ENCODE assay signal across 7 cellular contexts in genomic region chr21:36156815-36157670, GRCh38. TPM values are rescaled to one million over a fixed set of nuclear protein-coding genes. Genes with fewer than 3 reads are reported as not detected.
DNase-seq lines count a peak whose midpoint lies in the region; ATAC-seq, FAIRE-seq and TF ChIP-seq lines count a peak whose summit lies in the region.

Gene DOP1B, plus strand, starts transcription at chr21:36156824. Its CDS starts 7,910 bp downstream, at chr21:36164734.

- H3K36me3 Mint-ChIP-seq in HFFc6 (ENCODE audit: low read depth) (peaks cover 8% of the 10 kb centered on the region; the same call in 1 of the 2 replicates), osteocyte (ENCODE audit: unreplicated experiment) (no peaks in the 10 kb centered on the region)
- H3K36me3 Mint-ChIP-seq in activated T-cell treated with anti-CD3 and anti-CD28 coated beads, Interleukin-2, amount 50 U/mL, for 4 hours (ENCODE audit: insufficient read depth), result peaks cover 8% of the 10 kb centered on the region

- H3K9me3 Mint-ChIP-seq in HFFc6 (no peaks in the 10 kb centered on the region), osteocyte (ENCODE audit: unreplicated experiment) (no peaks in the 10 kb centered on the region)
- no peaks in the 10 kb centered on the region for H3K9me3 Mint-ChIP-seq in activated T-cell treated with anti-CD3 and anti-CD28 coated beads, Interleukin-2, amount 50 U/mL, for 4 hours

- H3K27ac Mint-ChIP-seq in HFFc6 (peak within 1 kb of the TSS; percentile 5), osteocyte (ENCODE audit: unreplicated experiment) (no peak within 1 kb of the TSS)

- H3K4me3 Mint-ChIP-seq in HFFc6, result peak within 1 kb of the TSS; percentile 87
- H3K4me3 Mint-ChIP-seq in activated T-cell treated with anti-CD3 and anti-CD28 coated beads, Interleukin-2, amount 50 U/mL, for 4 hours, result peak within 1 kb of the TSS; percentile 84
- H3K4me3 Mint-ChIP-seq in osteocyte (ENCODE audit: unreplicated experiment), result peak within 1 kb of the TSS; percentile 77

- ATAC-seq in GM18519 (IDR thresholded peaks at IDR 0.05; ENCODE audit: low FRiP score, unreplicated experiment), result peak; percentile 21
- ATAC-seq in activated T-cell treated with anti-CD3 and anti-CD28 coated beads, Interleukin-2, amount 50 U/mL, for 4 hours, result peak; percentile 12 to 13
- ATAC-seq in GM18520 (IDR thresholded peaks at IDR 0.05; ENCODE audit: unreplicated experiment), result no peak

- no peak for FAIRE-seq in frontal cortex (lab: Jason Lieb, UNC)

- H3K27me3 Mint-ChIP-seq in HFFc6 (ENCODE audit: insufficient read depth), result no peaks in the 10 kb centered on the region; the same call in 1 of the 2 replicates
- no peaks in the 10 kb centered on the region for H3K27me3 Mint-ChIP-seq in activated T-cell treated with anti-CD3 and anti-CD28 coated beads, Interleukin-2, amount 50 U/mL, for 4 hours (ENCODE audit: low read depth)
- H3K27me3 Mint-ChIP-seq in osteocyte (ENCODE audit: unreplicated experiment), result no peaks in the 10 kb centered on the region

- no peak for TF ChIP-seq CTCF in HFFc6 (IDR thresholded peaks at IDR 0.05)
- no peak for TF ChIP-seq CTCF in osteocyte (IDR thresholded peaks at IDR 0.05)

- H3K4me1 Mint-ChIP-seq in HFFc6 (ENCODE audit: low read depth) (peaks cover 15% of the 10 kb centered on the region), osteocyte (ENCODE audit: unreplicated experiment) (peaks cover 13% of the 10 kb centered on the region)
- peaks cover 25% of the 10 kb centered on the region for H3K4me1 Mint-ChIP-seq in activated T-cell treated with anti-CD3 and anti-CD28 coated beads, Interleukin-2, amount 50 U/mL, for 4 hours (ENCODE audit: low read depth)

- DNase-seq in HFFc6 (no peak), NCI-H1105 treated with DMSO at 0.1 percent for 48 hours (lab: John Stamatoyannopoulos, UW) (peak; percentile 55), frontal cortex (ENCODE audit: low spot score in 2 of 2) (peak in 1 of 2 donors; percentile 33), osteocyte (ENCODE audit: extremely low spot score, unreplicated experiment) (peak; percentile 86)
- DNase-seq in activated T-cell treated with anti-CD3 and anti-CD28 coated beads, Interleukin-2, amount 50 U/mL, for 4 hours, result peak; percentile 18

RNA-seq across cellular contexts. Expression of gene DOP1B, which starts in this region (rescaled TPM):
- total RNA-seq in HFFc6 (2021; fragmentation: NEBNext Ultra II Directional; extraction: Animal tissue kit (Norgen Biotek cat#: 25700)), result 10 to 100 TPM; 13.2 to 19.4 (median 15.3) TPM
- 10 to 100 TPM in 1 of 3 donors, 1 to 10 TPM in 2; 8.1 to 10.8 (median 9.6) TPM for total RNA-seq in activated T-cell treated with anti-CD3 and anti-CD28 coated beads, Interleukin-2, amount 50 U/mL, for 4 hours
- total RNA-seq in frontal cortex (50.1 TPM), osteocyte (14.3 and 16.5 TPM in 2 replicates)
